26 cellular contexts compared by ENCODE assay signal in the genomic region with DNA sequence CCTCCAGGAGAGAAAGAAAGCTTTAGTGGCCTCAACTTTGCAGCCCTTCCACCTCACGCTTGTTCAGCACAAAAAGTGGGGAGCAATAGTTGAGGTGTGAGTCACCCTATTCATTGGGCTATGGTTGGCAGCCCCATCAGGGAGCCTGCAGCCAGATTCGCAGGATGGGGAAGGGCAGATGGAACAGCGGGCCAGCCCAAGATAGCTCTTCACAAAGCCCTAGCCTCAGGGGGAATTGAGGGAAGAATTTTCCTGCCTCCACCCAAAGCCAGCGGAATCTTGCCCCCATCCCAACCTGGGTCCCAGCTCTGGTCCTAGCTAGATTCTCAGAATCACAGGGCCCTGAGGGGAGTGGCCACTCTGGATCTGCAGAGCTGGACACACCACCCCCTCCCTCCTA. TPM values are rescaled to one million over a fixed set of nuclear protein-coding genes. Genes with fewer than 3 reads are reported as not detected.
DNase-seq lines count a peak whose midpoint lies in the region; ATAC-seq and TF ChIP-seq lines count a peak whose summit lies in the region.
"Had no signal": no experiment of that assay in that cellular context is flagged by ENCODE, and none has a peak within 500 bp of the region (broad histone marks: within the 10 kb centered on the region; RNA-seq: fewer than 3 reads in every experiment).

No MANE protein-coding gene starts in this region.

- peaks cover 27% of the 10 kb centered on the region for H3K4me1 ChIP-seq in foreskin keratinocyte
- H3K4me1 ChIP-seq: BE2C, heart right ventricle, upper lobe of right lung had no signal

- no TSS peak for BruUV-seq in MCF 10A (replicated peaks; lab: Mats Ljungman, UMichigan)

- intact Hi-C loops in MCF 10A (cut with micrococcal nuclease) (loop anchor here (5.0 kb wide), 2 partner anchors 82 to 367 kb away; no protein-coding TSS in a partner anchor), dorsolateral prefrontal cortex (cut with DNase I) (no loop called here)

- H3K9me3 Mint-ChIP-seq in MCF 10A (ENCODE audit: unreplicated experiment) (no peaks in the 10 kb centered on the region), type B pancreatic cell (no peaks in the 10 kb centered on the region)
- H3K9me3 Mint-ChIP-seq: activated naive CD4-positive, alpha-beta T cell treated with anti-CD3 and anti-CD28 coated beads, Interleukin-2, amount 50 U/mL, for 24 hours had no signal

- DNase-seq in activated CD8-positive, alpha-beta memory T cell treated with anti-CD3 and anti-CD28 coated beads for 24 hours: peak; percentile 28
- no peak for DNase-seq in activated CD8-positive, alpha-beta memory T cell treated with anti-CD3 and anti-CD28 coated beads, Interleukin-2, amount 50 U/mL, for 48 hours
- DNase-seq in MCF 10A (ENCODE audit: unreplicated experiment) (peak; percentile 89), foreskin keratinocyte (peak in 1 of 2 donors; percentile 91), type B pancreatic cell (ENCODE audit: extremely low spot score, unreplicated experiment) (peak; percentile 52), dorsolateral prefrontal cortex (no peak), DMS79 treated with DMSO at 0.1 percent for 48 hours (lab: John Stamatoyannopoulos, UW) (no peak)
- DNase-seq: BE2C; Calu3; GDM1; heart right ventricle; left ventricle myocardium superior; NCI-H1417; NCI-H2107; NCI-H69; OCI-M1; stimulated activated CD4-positive, alpha-beta T cell treated with anti-CD3 and anti-CD28 coated beads, Interleukin-4, amount 100 ng/mL, for 4 hours; stomach; T-helper 2 cell; upper lobe of right lung; WERI-Rb-1 had no signal

- no peak overlapping the region for H3K4me3 ChIP-seq in dorsolateral prefrontal cortex
- H3K4me3 ChIP-seq: heart right ventricle, SK-N-MC, stomach, upper lobe of right lung had no signal

- H3K4me1 Mint-ChIP-seq in MCF 10A (ENCODE audit: insufficient read depth, unreplicated experiment) (peaks cover 44% of the 10 kb centered on the region), type B pancreatic cell (ENCODE audit: unreplicated experiment) (no peaks in the 10 kb centered on the region)

- POLR2A ChIA-PET in MCF 10A (lab: Yijun Ruan, JAX): interaction anchor here (0.5 to 27.6 kb wide), 13 partner anchors 10 to 427 kb away, joined by 3 to 1235 read pairs (median 7); a partner anchor contains a TSS

- ATAC-seq in foreskin keratinocyte (peak; percentile 1), HG03159 (IDR thresholded peaks at IDR 0.05; ENCODE audit: unreplicated experiment) (no peak)
- ATAC-seq: heart right ventricle, left ventricle myocardium superior, upper lobe of right lung had no signal

- no peak overlapping the region for H3K27ac Mint-ChIP-seq in MCF 10A (ENCODE audit: low read depth, unreplicated experiment)
- H3K27ac Mint-ChIP-seq in type B pancreatic cell: no peak overlapping the region
- H3K27ac Mint-ChIP-seq: activated naive CD4-positive, alpha-beta T cell treated with anti-CD3 and anti-CD28 coated beads, Interleukin-2, amount 50 U/mL, for 24 hours had no signal

- no peak for TF ChIP-seq CTCF in MCF 10A (IDR thresholded peaks at IDR 0.05; ENCODE audit: unreplicated experiment)
- no peak for TF ChIP-seq CTCF in foreskin keratinocyte (conservative IDR thresholded peaks at IDR 0.05)
- no peak for TF ChIP-seq CTCF in type B pancreatic cell (conservative IDR thresholded peaks at IDR 0.05)
- no peak for TF ChIP-seq CTCF in dorsolateral prefrontal cortex (IDR thresholded peaks at IDR 0.05 in 54 of 56, conservative IDR thresholded peaks at IDR 0.05 in 2 of 56; ENCODE audit: low read depth in 1 of 56, partially characterized antibody in 56 of 56)

- CTCF ChIA-PET in MCF 10A (lab: Yijun Ruan, JAX): interaction anchor here (0.6 to 7.3 kb wide), 4 partner anchors 57 to 504 kb away, joined by 3 to 90 read pairs (median 4); no protein-coding TSS in a partner anchor

- H3K27ac ChIP-seq in foreskin keratinocyte (peak overlapping the region; percentile 100), dorsolateral prefrontal cortex (no peak overlapping the region)
- H3K27ac ChIP-seq: heart right ventricle, HL-60, SK-N-MC, stomach, upper lobe of right lung, WERI-Rb-1 had no signal

- peak overlapping the region; percentile 80 for H3K4me3 Mint-ChIP-seq in MCF 10A (ENCODE audit: unreplicated experiment)
- no peak overlapping the region for H3K4me3 Mint-ChIP-seq in type B pancreatic cell
- H3K4me3 Mint-ChIP-seq: activated naive CD4-positive, alpha-beta T cell treated with anti-CD3 and anti-CD28 coated beads, Interleukin-2, amount 50 U/mL, for 24 hours had no signal

- no peaks in the 10 kb centered on the region for H3K27me3 ChIP-seq in foreskin keratinocyte
- no peaks in the 10 kb centered on the region for H3K27me3 ChIP-seq in dorsolateral prefrontal cortex

- peaks cover 17% of the 10 kb centered on the region for H3K36me3 Mint-ChIP-seq in MCF 10A (ENCODE audit: insufficient read depth, unreplicated experiment)
- no peaks in the 10 kb centered on the region for H3K36me3 Mint-ChIP-seq in type B pancreatic cell
- H3K36me3 Mint-ChIP-seq: activated naive CD4-positive, alpha-beta T cell treated with anti-CD3 and anti-CD28 coated beads, Interleukin-2, amount 50 U/mL, for 24 hours had no signal

- H3K27me3 Mint-ChIP-seq in MCF 10A (ENCODE audit: insufficient read depth, unreplicated experiment) (no peaks in the 10 kb centered on the region), type B pancreatic cell (peaks cover 9% of the 10 kb centered on the region)
- H3K27me3 Mint-ChIP-seq: activated naive CD4-positive, alpha-beta T cell treated with anti-CD3 and anti-CD28 coated beads, Interleukin-2, amount 50 U/mL, for 24 hours had no signal

RNA-seq across cellular contexts. Expression of a gene that starts 3.6 kb away (rescaled TPM):
- total RNA-seq in MCF 10A (2022): 1,273 and 3,552 TPM in 2 replicates
- total RNA-seq in foreskin keratinocyte: 14,096 and 16,153 TPM in 2 replicates
- polyA plus RNA-seq in foreskin keratinocyte: 14,175 and 15,868 TPM in 2 replicates
- total RNA-seq in type B pancreatic cell (ENCODE audit: low replicate concordance): 13.0 and 25.0 TPM in 2 replicates
- total RNA-seq in dorsolateral prefrontal cortex: 1 to 10 TPM in 100 of 120 experiments, under 1 TPM in 12, not detected in 8; 0.44 to 7.8 (median 2.3) TPM

RNA-seq across cellular contexts. Expression of a gene that starts 29.1 kb away (rescaled TPM):
- total RNA-seq in MCF 10A (2022): not detected in 2 replicates
- total RNA-seq in foreskin keratinocyte: not detected in 2 replicates
- not detected in 2 replicates for polyA plus RNA-seq in foreskin keratinocyte
- 0.50 TPM in 1 of 2 replicates, not detected in the other for total RNA-seq in type B pancreatic cell (ENCODE audit: low replicate concordance)
- total RNA-seq in dorsolateral prefrontal cortex: under 1 TPM in 1 of 120 experiments, not detected in 119; 0.14 TPM
- total RNA-seq: astrocyte, Calu3, heart right ventricle, left ventricle myocardium superior, stomach, upper lobe of right lung had no signal
- polyA plus RNA-seq: heart right ventricle, stomach had no signal

RNA-seq across cellular contexts. Expression of a gene that starts 30.8 kb away (rescaled TPM):
- total RNA-seq in MCF 10A (2022) (1,403 and 1,688 TPM in 2 replicates), foreskin keratinocyte (5,507 and 5,589 TPM in 2 replicates), type B pancreatic cell (ENCODE audit: low replicate concordance) (9.9 and 41.6 TPM in 2 replicates), dorsolateral prefrontal cortex (1 to 10 TPM in 2 of 120 experiments, under 1 TPM in 6, not detected in 112; 0.22 to 3.7 (median 0.49) TPM)
- polyA plus RNA-seq in foreskin keratinocyte: 5,333 and 5,444 TPM in 2 replicates

RNA-seq across cellular contexts. Expression of a gene that starts 49.8 kb away (rescaled TPM):
- total RNA-seq in MCF 10A (2022) (not detected in 2 replicates), foreskin keratinocyte (not detected in 2 replicates), type B pancreatic cell (ENCODE audit: low replicate concordance) (0.10 TPM in 1 of 2 replicates, not detected in the other), dorsolateral prefrontal cortex (not detected)
- 0.07 TPM in 2 replicates for polyA plus RNA-seq in foreskin keratinocyte
- total RNA-seq: astrocyte, Calu3, left ventricle myocardium superior, stomach, upper lobe of right lung had no signal
- polyA plus RNA-seq: heart right ventricle had no signal

RNA-seq across cellular contexts. Expression of a gene that starts 50.2 kb away (rescaled TPM):
- 0.19 and 0.44 TPM in 2 replicates for total RNA-seq in MCF 10A (2022)
- total RNA-seq in foreskin keratinocyte: 4.5 and 7.6 TPM in 2 replicates
- 4.0 and 6.3 TPM in 2 replicates for polyA plus RNA-seq in foreskin keratinocyte
- total RNA-seq in type B pancreatic cell (ENCODE audit: low replicate concordance): 0.19 and 0.31 TPM in 2 replicates
- not detected for total RNA-seq in dorsolateral prefrontal cortex
- total RNA-seq: astrocyte, Calu3, heart right ventricle, left ventricle myocardium superior, upper lobe of right lung had no signal

Comparison
In these comparisons a context has a peak if more than half of its experiments do, and no peak if none do; other contexts are left out.
1. DNase-seq: peak in activated CD8-positive, alpha-beta memory T cell treated with anti-CD3 and anti-CD28 coated beads for 24 hours (single experiment), MCF 10A (single experiment) and type B pancreatic cell (single experiment); none in activated CD8-positive, alpha-beta memory T cell treated with anti-CD3 and anti-CD28 coated beads, Interleukin-2, amount 50 U/mL, for 48 hours (single experiment), dorsolateral prefrontal cortex (0 of 10) and DMS79 treated with DMSO at 0.1 percent for 48 hours (single experiment).
2. RNA of a gene that starts 3.6 kb away (total RNA-seq): 14,096 to 16,153 TPM in foreskin keratinocyte and 1,273 to 3,552 TPM in MCF 10A; 13.0 to 25.0 TPM in type B pancreatic cell and 0.44 to 7.8 TPM in dorsolateral prefrontal cortex; every median in the first group is over 10 times any median in the second.
3. RNA of a gene that starts 30.8 kb away (total RNA-seq): 5,507 to 5,589 TPM in foreskin keratinocyte and 1,403 to 1,688 TPM in MCF 10A; 9.9 to 41.6 TPM in type B pancreatic cell and 0.22 to 3.7 TPM in dorsolateral prefrontal cortex; every median in the first group is over 10 times any median in the second.